Comparison of ENCODE assay signal across 2 cellular contexts in the genomic region with DNA sequence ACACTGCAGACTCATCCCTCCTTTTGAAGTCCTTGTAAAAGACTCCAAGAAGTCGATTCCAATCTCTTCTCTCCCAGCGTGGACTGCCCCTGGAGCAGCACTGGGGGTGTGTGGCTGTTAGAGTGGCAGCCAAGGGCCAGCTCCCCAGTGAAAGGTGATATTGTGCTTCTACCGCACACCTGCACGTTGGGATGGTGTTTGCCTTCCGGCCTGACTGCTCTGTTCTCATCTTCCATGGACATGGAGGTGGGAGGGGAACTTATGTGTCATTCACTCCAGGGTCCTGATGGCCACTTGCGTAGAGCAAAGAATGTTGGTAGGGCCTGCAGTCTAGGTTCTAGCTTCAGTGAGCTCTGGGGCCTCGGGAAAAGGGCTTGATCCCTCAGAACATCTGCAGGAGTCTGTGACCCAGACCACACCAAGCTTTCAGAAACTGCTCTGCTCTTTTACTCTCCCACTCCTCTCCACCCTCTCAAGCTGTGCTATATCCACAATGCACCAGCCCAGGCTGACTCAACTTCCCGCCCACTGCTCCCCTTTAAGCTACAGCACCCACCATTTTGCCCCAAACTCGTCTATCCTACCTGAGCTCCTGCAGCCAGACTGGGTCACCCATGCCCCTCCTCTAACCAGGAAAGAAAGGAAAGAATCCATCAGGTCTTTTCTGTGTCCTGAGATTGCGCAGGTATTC.
TF ChIP-seq lines count a peak whose summit lies in the region.

No MANE protein-coding gene starts in this region.

TF ChIP-seq in A549, 52 proteins besides CTCF, POLR2A, EP300 and RAD21:
- TF ChIP-seq FOSB (CRISPR knock-in tag; IDR thresholded peaks at IDR 0.05) (no peak), MAFK (IDR thresholded peaks at IDR 0.05; ENCODE audit: partially characterized antibody) (no peak), JUN (IDR thresholded peaks at IDR 0.05) (no peak)

TF ChIP-seq in H1, 55 proteins besides CTCF, POLR2A, EP300 and RAD21:
- TF ChIP-seq FOSL1 (IDR thresholded peaks at IDR 0.05; ENCODE audit: insufficient read depth, low read depth, low read length) = no peak
- TF ChIP-seq, protein P1, sequence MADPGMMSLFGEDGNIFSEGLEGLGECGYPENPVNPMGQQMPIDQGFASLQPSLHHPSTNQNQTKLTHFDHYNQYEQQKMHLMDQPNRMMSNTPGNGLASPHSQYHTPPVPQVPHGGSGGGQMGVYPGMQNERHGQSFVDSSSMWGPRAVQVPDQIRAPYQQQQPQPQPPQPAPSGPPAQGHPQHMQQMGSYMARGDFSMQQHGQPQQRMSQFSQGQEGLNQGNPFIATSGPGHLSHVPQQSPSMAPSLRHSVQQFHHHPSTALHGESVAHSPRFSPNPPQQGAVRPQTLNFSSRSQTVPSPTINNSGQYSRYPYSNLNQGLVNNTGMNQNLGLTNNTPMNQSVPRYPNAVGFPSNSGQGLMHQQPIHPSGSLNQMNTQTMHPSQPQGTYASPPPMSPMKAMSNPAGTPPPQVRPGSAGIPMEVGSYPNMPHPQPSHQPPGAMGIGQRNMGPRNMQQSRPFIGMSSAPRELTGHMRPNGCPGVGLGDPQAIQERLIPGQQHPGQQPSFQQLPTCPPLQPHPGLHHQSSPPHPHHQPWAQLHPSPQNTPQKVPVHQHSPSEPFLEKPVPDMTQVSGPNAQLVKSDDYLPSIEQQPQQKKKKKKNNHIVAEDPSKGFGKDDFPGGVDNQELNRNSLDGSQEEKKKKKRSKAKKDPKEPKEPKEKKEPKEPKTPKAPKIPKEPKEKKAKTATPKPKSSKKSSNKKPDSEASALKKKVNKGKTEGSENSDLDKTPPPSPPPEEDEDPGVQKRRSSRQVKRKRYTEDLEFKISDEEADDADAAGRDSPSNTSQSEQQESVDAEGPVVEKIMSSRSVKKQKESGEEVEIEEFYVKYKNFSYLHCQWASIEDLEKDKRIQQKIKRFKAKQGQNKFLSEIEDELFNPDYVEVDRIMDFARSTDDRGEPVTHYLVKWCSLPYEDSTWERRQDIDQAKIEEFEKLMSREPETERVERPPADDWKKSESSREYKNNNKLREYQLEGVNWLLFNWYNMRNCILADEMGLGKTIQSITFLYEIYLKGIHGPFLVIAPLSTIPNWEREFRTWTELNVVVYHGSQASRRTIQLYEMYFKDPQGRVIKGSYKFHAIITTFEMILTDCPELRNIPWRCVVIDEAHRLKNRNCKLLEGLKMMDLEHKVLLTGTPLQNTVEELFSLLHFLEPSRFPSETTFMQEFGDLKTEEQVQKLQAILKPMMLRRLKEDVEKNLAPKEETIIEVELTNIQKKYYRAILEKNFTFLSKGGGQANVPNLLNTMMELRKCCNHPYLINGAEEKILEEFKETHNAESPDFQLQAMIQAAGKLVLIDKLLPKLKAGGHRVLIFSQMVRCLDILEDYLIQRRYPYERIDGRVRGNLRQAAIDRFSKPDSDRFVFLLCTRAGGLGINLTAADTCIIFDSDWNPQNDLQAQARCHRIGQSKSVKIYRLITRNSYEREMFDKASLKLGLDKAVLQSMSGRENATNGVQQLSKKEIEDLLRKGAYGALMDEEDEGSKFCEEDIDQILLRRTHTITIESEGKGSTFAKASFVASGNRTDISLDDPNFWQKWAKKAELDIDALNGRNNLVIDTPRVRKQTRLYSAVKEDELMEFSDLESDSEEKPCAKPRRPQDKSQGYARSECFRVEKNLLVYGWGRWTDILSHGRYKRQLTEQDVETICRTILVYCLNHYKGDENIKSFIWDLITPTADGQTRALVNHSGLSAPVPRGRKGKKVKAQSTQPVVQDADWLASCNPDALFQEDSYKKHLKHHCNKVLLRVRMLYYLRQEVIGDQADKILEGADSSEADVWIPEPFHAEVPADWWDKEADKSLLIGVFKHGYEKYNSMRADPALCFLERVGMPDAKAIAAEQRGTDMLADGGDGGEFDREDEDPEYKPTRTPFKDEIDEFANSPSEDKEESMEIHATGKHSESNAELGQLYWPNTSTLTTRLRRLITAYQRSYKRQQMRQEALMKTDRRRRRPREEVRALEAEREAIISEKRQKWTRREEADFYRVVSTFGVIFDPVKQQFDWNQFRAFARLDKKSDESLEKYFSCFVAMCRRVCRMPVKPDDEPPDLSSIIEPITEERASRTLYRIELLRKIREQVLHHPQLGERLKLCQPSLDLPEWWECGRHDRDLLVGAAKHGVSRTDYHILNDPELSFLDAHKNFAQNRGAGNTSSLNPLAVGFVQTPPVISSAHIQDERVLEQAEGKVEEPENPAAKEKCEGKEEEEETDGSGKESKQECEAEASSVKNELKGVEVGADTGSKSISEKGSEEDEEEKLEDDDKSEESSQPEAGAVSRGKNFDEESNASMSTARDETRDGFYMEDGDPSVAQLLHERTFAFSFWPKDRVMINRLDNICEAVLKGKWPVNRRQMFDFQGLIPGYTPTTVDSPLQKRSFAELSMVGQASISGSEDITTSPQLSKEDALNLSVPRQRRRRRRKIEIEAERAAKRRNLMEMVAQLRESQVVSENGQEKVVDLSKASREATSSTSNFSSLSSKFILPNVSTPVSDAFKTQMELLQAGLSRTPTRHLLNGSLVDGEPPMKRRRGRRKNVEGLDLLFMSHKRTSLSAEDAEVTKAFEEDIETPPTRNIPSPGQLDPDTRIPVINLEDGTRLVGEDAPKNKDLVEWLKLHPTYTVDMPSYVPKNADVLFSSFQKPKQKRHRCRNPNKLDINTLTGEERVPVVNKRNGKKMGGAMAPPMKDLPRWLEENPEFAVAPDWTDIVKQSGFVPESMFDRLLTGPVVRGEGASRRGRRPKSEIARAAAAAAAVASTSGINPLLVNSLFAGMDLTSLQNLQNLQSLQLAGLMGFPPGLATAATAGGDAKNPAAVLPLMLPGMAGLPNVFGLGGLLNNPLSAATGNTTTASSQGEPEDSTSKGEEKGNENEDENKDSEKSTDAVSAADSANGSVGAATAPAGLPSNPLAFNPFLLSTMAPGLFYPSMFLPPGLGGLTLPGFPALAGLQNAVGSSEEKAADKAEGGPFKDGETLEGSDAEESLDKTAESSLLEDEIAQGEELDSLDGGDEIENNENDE (IDR thresholded peaks at IDR 0.05; ENCODE audit: insufficient replicate concordance, low read length) = no peak
- TF ChIP-seq CREB1 (IDR thresholded peaks at IDR 0.05) = no peak
- TF ChIP-seq TBP (IDR thresholded peaks at IDR 0.05; ENCODE audit: low read depth, low read length) = no peak
- TF ChIP-seq, protein P2, sequence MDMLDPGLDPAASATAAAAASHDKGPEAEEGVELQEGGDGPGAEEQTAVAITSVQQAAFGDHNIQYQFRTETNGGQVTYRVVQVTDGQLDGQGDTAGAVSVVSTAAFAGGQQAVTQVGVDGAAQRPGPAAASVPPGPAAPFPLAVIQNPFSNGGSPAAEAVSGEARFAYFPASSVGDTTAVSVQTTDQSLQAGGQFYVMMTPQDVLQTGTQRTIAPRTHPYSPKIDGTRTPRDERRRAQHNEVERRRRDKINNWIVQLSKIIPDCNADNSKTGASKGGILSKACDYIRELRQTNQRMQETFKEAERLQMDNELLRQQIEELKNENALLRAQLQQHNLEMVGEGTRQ (IDR thresholded peaks at IDR 0.05; ENCODE audit: low read length) = no peak
- TF ChIP-seq EZH2 (IDR thresholded peaks at IDR 0.05; ENCODE audit: low read depth, low read length, severe bottlenecking) = no peak
- no peak for TF ChIP-seq MAFK (IDR thresholded peaks at IDR 0.05; ENCODE audit: low read depth, low read length)
- TF ChIP-seq HDAC6 (IDR thresholded peaks at IDR 0.05; ENCODE audit: low read depth, low read length) = no peak
- TF ChIP-seq TAF7 (optimal IDR thresholded peaks at IDR 0.05; ENCODE audit: borderline replicate concordance, low read depth, low read length) = no peak
- no peak for TF ChIP-seq JUND (IDR thresholded peaks at IDR 0.05; ENCODE audit: low read length)
